30 cellular contexts compared by ENCODE assay signal in genomic region chr16:66146689-66147330, GRCh38.
"Had no signal": no experiment of that assay in that cellular context is flagged by ENCODE, and none has a peak within 500 bp of the region (broad histone marks: within the 10 kb centered on the region; RNA-seq: fewer than 3 reads in every experiment).

No MANE protein-coding gene starts in this region.

- H3K4me1 ChIP-seq: breast epithelium, right lobe of liver had no signal

- H3K4me1 Mint-ChIP-seq: activated T-helper 17 cell treated with anti-CD3 and anti-CD28 coated beads, Interleukin-2, amount 50 U/mL, for 72 hours had no signal

- H3K27ac Mint-ChIP-seq: activated CD8-positive, alpha-beta T cell treated with anti-CD3 and anti-CD28 coated beads for 36 hours; activated T-helper 17 cell treated with anti-CD3 and anti-CD28 coated beads, Interleukin-2, amount 50 U/mL, for 72 hours; natural killer cell treated with Interleukin-12 subunit alpha and Interleukin-12 subunit beta and Interleukin-15 and Interleukin-18, amount 100 ng/mL, for 72 hours; progenitor cell of endocrine pancreas; T-helper 1 cell treated with Interleukin-12 subunit alpha and Interleukin-12 subunit beta and Interleukin-4 antibody, amounts not matched to agents 30 μg/mL and 1 μg/mL, for 36 hours; WTC11 had no signal

- ATAC-seq: activated CD8-positive, alpha-beta T cell treated with anti-CD3 and anti-CD28 coated beads for 36 hours; activated T-cell treated with anti-CD3 and anti-CD28 coated beads, Interleukin-2, amount 50 U/mL, for 4 hours; activated T-helper 17 cell treated with anti-CD3 and anti-CD28 coated beads, Interleukin-2, amount 50 U/mL, for 72 hours; heart left ventricle; left lobe of liver; lower lobe of right lung; mucosa of descending colon; natural killer cell treated with Interleukin-12 subunit alpha and Interleukin-12 subunit beta and Interleukin-15 and Interleukin-18, amount 100 ng/mL, for 72 hours; right lobe of liver; WTC11 had no signal

- H3K36me3 Mint-ChIP-seq: natural killer cell treated with Interleukin-12 subunit alpha and Interleukin-12 subunit beta and Interleukin-15 and Interleukin-18, amount 100 ng/mL, for 72 hours; WTC11 had no signal

- H3K27ac ChIP-seq: breast epithelium, epithelial cell of prostate, esophagus squamous epithelium, heart left ventricle, lower lobe of right lung, neutrophil, right lobe of liver, tibial nerve had no signal

- H3K27me3 ChIP-seq: breast epithelium, heart left ventricle, neutrophil, right lobe of liver, tibial nerve had no signal

- H3K9me3 Mint-ChIP-seq: activated CD8-positive, alpha-beta T cell treated with anti-CD3 and anti-CD28 coated beads for 36 hours; activated T-cell treated with anti-CD3 and anti-CD28 coated beads, Interleukin-2, amount 50 U/mL, for 4 hours; activated T-helper 17 cell treated with anti-CD3 and anti-CD28 coated beads, Interleukin-2, amount 50 U/mL, for 72 hours; T-helper 1 cell treated with Interleukin-12 subunit alpha and Interleukin-12 subunit beta and Interleukin-4 antibody, amounts not matched to agents 30 μg/mL and 1 μg/mL, for 36 hours had no signal

- H3K4me3 Mint-ChIP-seq: activated CD8-positive, alpha-beta T cell treated with anti-CD3 and anti-CD28 coated beads for 36 hours; activated T-cell treated with anti-CD3 and anti-CD28 coated beads, Interleukin-2, amount 50 U/mL, for 4 hours; activated T-helper 17 cell treated with anti-CD3 and anti-CD28 coated beads, Interleukin-2, amount 50 U/mL, for 72 hours; natural killer cell treated with Interleukin-12 subunit alpha and Interleukin-12 subunit beta and Interleukin-15 and Interleukin-18, amount 100 ng/mL, for 72 hours; T-helper 1 cell treated with Interleukin-12 subunit alpha and Interleukin-12 subunit beta and Interleukin-4 antibody, amounts not matched to agents 30 μg/mL and 1 μg/mL, for 36 hours; WTC11 had no signal

- H3K36me3 ChIP-seq: breast epithelium, esophagus squamous epithelium, heart left ventricle, lower lobe of right lung, neutrophil, right lobe of liver, tibial nerve had no signal

- H3K4me3 ChIP-seq: breast epithelium, esophagus squamous epithelium, heart left ventricle, lower lobe of right lung, mucosa of descending colon, right lobe of liver, tibial nerve had no signal

- DNase-seq: activated CD4-positive, alpha-beta T cell treated with anti-CD3 and anti-CD28 coated beads, Interleukin-2, amount 50 U/mL, for 1 hour; activated CD8-positive, alpha-beta T cell treated with anti-CD3 and anti-CD28 coated beads for 36 hours; activated gamma-delta T cell treated with Interleukin-2 at 50 U/mL for 16 hours; activated naive CD4-positive, alpha-beta T cell treated with anti-CD3 and anti-CD28 coated beads, Interleukin-2, amount 50 U/mL, for 16 hours; activated T-cell treated with anti-CD3 and anti-CD28 coated beads, Interleukin-2, amount 50 U/mL, for 4 hours; amniotic stem cell; central memory CD4-positive, alpha-beta T cell; dermis blood vessel endothelial cell; effector CD4-positive, alpha-beta T cell; esophagus squamous epithelium; foreskin fibroblast; heart left ventricle; hypothalamus; kidney glomerular epithelial cell; lower lobe of right lung; mucosa of descending colon; right lobe of liver; stimulated activated CD4-positive, alpha-beta T cell treated with anti-CD3 and anti-CD28 coated beads, Interleukin-2, amount 100 ng/mL, for 48 hours; stimulated activated naive CD4-positive, alpha-beta T cell treated with Interleukin-2 at 50 U/mL for 16 hours; T-helper 9 cell had no signal

- H3K9me3 ChIP-seq: breast epithelium, esophagus squamous epithelium, heart left ventricle, lower lobe of right lung, mucosa of descending colon, neutrophil, right lobe of liver, tibial nerve had no signal
